ENCODE assay signal across 1 cellular context in the genomic region with DNA sequence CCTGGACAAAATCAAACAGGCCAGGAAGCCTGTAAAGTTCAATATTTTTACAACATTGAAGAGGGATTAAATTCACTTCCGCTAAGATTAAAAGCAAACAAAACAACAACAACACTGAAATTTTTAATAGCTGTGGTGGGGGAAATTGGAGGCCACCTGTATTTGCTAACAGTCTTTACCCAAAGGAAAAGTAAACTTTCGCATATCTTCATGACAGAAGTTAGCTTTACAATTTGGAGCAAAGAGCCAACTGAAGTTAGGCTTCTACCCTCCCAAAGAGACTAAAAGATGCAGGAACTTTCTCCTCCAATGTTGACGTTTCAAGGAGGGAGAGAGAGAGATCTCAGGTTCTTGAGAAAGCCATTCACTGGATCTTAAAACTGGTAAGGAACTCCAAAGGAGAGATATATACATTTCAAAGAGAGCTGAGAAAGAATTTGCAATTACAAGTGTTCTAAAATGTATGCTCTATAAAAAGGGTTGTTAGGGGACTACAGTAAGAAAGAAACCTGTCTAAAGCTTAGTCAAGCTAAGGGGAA.
TF ChIP-seq lines count a peak whose summit lies in the region.

No MANE protein-coding gene starts in this region.

TF ChIP-seq in WTC11, 78 proteins besides CTCF, POLR2A, EP300 and RAD21 (continued from another document):
- TF ChIP-seq STAT6 (CRISPR knock-in tag; conservative IDR thresholded peaks at IDR 0.05; ENCODE audit: low read depth) = no peak
- TF ChIP-seq, protein P1, sequence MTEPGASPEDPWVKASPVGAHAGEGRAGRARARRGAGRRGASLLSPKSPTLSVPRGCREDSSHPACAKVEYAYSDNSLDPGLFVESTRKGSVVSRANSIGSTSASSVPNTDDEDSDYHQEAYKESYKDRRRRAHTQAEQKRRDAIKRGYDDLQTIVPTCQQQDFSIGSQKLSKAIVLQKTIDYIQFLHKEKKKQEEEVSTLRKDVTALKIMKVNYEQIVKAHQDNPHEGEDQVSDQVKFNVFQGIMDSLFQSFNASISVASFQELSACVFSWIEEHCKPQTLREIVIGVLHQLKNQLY (CRISPR knock-in tag; IDR thresholded peaks at IDR 0.05) = no peak
- no peak for TF ChIP-seq PRRX2 (CRISPR knock-in tag; IDR thresholded peaks at IDR 0.05)
- no peak for TF ChIP-seq ZNF121 (CRISPR knock-in tag; IDR thresholded peaks at IDR 0.05)
- TF ChIP-seq SP1 (CRISPR knock-in tag; conservative IDR thresholded peaks at IDR 0.05) = no peak
- TF ChIP-seq CDX4 (CRISPR knock-in tag; IDR thresholded peaks at IDR 0.05; ENCODE audit: borderline replicate concordance) = no peak
- TF ChIP-seq GABPB1 (CRISPR knock-in tag; IDR thresholded peaks at IDR 0.05) = no peak
- no peak for TF ChIP-seq ZNF281 (CRISPR knock-in tag; IDR thresholded peaks at IDR 0.05)
- TF ChIP-seq, protein P2, sequence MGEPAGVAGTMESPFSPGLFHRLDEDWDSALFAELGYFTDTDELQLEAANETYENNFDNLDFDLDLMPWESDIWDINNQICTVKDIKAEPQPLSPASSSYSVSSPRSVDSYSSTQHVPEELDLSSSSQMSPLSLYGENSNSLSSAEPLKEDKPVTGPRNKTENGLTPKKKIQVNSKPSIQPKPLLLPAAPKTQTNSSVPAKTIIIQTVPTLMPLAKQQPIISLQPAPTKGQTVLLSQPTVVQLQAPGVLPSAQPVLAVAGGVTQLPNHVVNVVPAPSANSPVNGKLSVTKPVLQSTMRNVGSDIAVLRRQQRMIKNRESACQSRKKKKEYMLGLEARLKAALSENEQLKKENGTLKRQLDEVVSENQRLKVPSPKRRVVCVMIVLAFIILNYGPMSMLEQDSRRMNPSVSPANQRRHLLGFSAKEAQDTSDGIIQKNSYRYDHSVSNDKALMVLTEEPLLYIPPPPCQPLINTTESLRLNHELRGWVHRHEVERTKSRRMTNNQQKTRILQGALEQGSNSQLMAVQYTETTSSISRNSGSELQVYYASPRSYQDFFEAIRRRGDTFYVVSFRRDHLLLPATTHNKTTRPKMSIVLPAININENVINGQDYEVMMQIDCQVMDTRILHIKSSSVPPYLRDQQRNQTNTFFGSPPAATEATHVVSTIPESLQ (CRISPR knock-in tag; IDR thresholded peaks at IDR 0.05) = no peak
- no peak for TF ChIP-seq SMAD4 (CRISPR knock-in tag; IDR thresholded peaks at IDR 0.05)
- no peak for TF ChIP-seq RELA (CRISPR knock-in tag; IDR thresholded peaks at IDR 0.05; ENCODE audit: borderline replicate concordance)
- TF ChIP-seq, protein P3, sequence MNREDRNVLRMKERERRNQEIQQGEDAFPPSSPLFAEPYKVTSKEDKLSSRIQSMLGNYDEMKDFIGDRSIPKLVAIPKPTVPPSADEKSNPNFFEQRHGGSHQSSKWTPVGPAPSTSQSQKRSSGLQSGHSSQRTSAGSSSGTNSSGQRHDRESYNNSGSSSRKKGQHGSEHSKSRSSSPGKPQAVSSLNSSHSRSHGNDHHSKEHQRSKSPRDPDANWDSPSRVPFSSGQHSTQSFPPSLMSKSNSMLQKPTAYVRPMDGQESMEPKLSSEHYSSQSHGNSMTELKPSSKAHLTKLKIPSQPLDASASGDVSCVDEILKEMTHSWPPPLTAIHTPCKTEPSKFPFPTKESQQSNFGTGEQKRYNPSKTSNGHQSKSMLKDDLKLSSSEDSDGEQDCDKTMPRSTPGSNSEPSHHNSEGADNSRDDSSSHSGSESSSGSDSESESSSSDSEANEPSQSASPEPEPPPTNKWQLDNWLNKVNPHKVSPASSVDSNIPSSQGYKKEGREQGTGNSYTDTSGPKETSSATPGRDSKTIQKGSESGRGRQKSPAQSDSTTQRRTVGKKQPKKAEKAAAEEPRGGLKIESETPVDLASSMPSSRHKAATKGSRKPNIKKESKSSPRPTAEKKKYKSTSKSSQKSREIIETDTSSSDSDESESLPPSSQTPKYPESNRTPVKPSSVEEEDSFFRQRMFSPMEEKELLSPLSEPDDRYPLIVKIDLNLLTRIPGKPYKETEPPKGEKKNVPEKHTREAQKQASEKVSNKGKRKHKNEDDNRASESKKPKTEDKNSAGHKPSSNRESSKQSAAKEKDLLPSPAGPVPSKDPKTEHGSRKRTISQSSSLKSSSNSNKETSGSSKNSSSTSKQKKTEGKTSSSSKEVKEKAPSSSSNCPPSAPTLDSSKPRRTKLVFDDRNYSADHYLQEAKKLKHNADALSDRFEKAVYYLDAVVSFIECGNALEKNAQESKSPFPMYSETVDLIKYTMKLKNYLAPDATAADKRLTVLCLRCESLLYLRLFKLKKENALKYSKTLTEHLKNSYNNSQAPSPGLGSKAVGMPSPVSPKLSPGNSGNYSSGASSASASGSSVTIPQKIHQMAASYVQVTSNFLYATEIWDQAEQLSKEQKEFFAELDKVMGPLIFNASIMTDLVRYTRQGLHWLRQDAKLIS (CRISPR knock-in tag; IDR thresholded peaks at IDR 0.05; ENCODE audit: borderline replicate concordance) = no peak
